9 cellular contexts compared by ENCODE assay signal in the genomic region with DNA sequence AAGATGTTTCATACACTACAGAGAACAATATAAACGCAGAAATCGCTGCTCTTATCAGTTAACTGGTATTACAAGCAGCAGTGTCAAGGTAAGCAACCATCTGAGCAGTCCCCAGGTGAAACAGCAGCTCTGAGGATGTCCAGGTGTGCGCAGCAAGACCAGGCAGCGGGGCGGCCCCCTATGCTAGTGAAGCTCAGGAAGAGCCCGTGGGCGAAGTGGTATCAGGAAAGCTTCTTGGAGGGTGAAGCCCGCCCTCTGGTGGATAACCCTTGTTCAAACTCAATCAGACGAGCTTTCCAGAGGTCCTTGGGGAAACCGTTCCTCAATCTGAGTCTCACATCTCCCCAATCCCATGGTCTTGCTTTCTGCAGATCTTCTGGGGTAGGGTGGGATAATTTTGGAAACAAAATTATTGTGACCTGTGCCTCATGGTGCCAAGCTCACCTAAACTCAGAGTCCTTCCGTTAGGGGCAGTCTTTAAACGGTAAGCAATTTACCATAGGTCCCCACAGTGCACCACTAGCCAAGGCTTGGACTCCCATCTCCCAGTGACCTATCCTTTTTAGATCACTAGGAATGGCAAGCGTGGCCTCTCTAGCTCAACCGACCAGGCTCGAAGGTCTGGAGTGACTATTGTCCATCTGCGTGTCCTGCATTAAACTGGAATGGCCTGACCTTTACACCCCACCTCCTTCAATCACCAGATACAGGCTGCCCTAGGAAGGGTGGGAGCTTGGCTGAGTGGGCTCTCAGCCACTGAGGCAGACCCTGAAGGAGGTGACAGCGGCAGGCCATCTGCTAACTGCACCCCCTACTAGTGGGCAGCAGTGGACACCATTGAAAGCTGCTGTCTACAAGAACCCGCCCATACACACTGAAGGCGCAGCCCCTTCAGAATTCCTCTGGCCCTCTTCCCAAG. TPM values are rescaled to one million over a fixed set of nuclear protein-coding genes. Genes with fewer than 3 reads are reported as not detected.
DNase-seq lines count a peak whose midpoint lies in the region; ATAC-seq lines count a peak whose summit lies in the region.
"Had no signal": no experiment of that assay in that cellular context is flagged by ENCODE, and none has a peak within 500 bp of the region (broad histone marks: within the 10 kb centered on the region; RNA-seq: fewer than 3 reads in every experiment).

No MANE protein-coding gene starts in this region.

- POLR2A ChIA-PET in naive thymus-derived CD4-positive, alpha-beta T cell (lab: Charles Lee), result interaction anchor here (1.2 to 2.6 kb wide), 6 partner anchors 16 to 42 kb away, joined by 7 to 17 read pairs (median 12); partner anchors contain the start of gene PDIK1L

- CTCF ChIA-PET in naive thymus-derived CD4-positive, alpha-beta T cell (lab: Charles Lee), result interaction anchor here (0.6 to 7.0 kb wide), 22 partner anchors 9 to 280 kb away, joined by 3 to 145 read pairs (median 4); partner anchors contain the start of genes CEP85 and PDIK1L

- intact Hi-C loops in naive thymus-derived CD4-positive, alpha-beta T cell (cut with micrococcal nuclease), result loop anchor here (1.0 to 2.0 kb wide), 8 partner anchors 19 to 250 kb away; partner anchors contain the start of gene PDIK1L (in 1 of the 2)

- peaks cover 0 to 8% (median 4%) of the 10 kb centered on the region in 7 donors for H3K4me1 Mint-ChIP-seq in naive thymus-derived CD4-positive, alpha-beta T cell

- ATAC-seq in esophagus mucosa (peak; percentile 80), GM21723 (IDR thresholded peaks at IDR 0.05; ENCODE audit: unreplicated experiment) (no peak)
- ATAC-seq in naive thymus-derived CD4-positive, alpha-beta T cell, result peak; percentile 99

- peak; percentile 90 for DNase-seq in DMS153 (lab: John Stamatoyannopoulos, UW)
- peak; percentile 60 for DNase-seq in KG1 (lab: John Stamatoyannopoulos, UW)
- peak; percentile 92 for DNase-seq in OCI-M1 (lab: John Stamatoyannopoulos, UW)
- peak; percentile 79 for DNase-seq in activated CD8-positive, alpha-beta memory T cell treated with anti-CD3 and anti-CD28 coated beads, Interleukin-2, amount 50 U/mL, for 48 hours
- DNase-seq in naive thymus-derived CD4-positive, alpha-beta T cell, result peak; percentile 52 to 77 (median 72)
- DNase-seq in stimulated activated CD8-positive, alpha-beta memory T cell treated with anti-CD3 and anti-CD28 coated beads, Interleukin-7, amount 100 ng/mL, for 48 hours (ENCODE audit: extremely low read depth in 1 of 2, low read depth in 1 of 2), result peak; percentile 40 to 42

- H3K36me3 Mint-ChIP-seq in naive thymus-derived CD4-positive, alpha-beta T cell, result no peaks in the 10 kb centered on the region
- H3K36me3 Mint-ChIP-seq: activated naive CD8-positive, alpha-beta T cell had no signal

- peak overlapping the region in 1 of 9 donors; percentile 19 for H3K27ac Mint-ChIP-seq in naive thymus-derived CD4-positive, alpha-beta T cell
- H3K27ac Mint-ChIP-seq: activated naive CD8-positive, alpha-beta T cell had no signal

- no peaks in the 10 kb centered on the region for H3K36me3 ChIP-seq in naive thymus-derived CD4-positive, alpha-beta T cell (ENCODE audit: control insufficient read depth in 2 of 3, insufficient read depth in 3 of 3, low read length in 3 of 3)

- H3K27me3 Mint-ChIP-seq in naive thymus-derived CD4-positive, alpha-beta T cell, result peaks cover 0 to 32% (median 0%) of the 10 kb centered on the region in 5 donors

- peak overlapping the region in 5 of 10 donors; percentile 15 to 66 (median 37) for H3K4me3 Mint-ChIP-seq in naive thymus-derived CD4-positive, alpha-beta T cell
- H3K4me3 Mint-ChIP-seq: activated naive CD8-positive, alpha-beta T cell had no signal

- H3K9me3 Mint-ChIP-seq in naive thymus-derived CD4-positive, alpha-beta T cell, result no peaks in the 10 kb centered on the region

- no peaks in the 10 kb centered on the region for H3K27me3 ChIP-seq in naive thymus-derived CD4-positive, alpha-beta T cell (ENCODE audit: control insufficient read depth in 2 of 2, insufficient read depth in 2 of 2, low read length in 2 of 2)

- no peaks in the 10 kb centered on the region for H3K4me1 ChIP-seq in naive thymus-derived CD4-positive, alpha-beta T cell (ENCODE audit: control insufficient read depth in 2 of 2, insufficient read depth in 2 of 2, low read length in 2 of 2)

- no peak overlapping the region for H3K27ac ChIP-seq in naive thymus-derived CD4-positive, alpha-beta T cell (ENCODE audit: low read depth, low read length)

- no peak overlapping the region for H3K4me3 ChIP-seq in naive thymus-derived CD4-positive, alpha-beta T cell (ENCODE audit: low read length)

- no peaks in the 10 kb centered on the region for H3K9me3 ChIP-seq in naive thymus-derived CD4-positive, alpha-beta T cell (ENCODE audit: control insufficient read depth in 2 of 3, low read length in 3 of 3)

RNA-seq across cellular contexts. Expression of gene FAM110D, which starts 13.6 kb away (rescaled TPM):
- 0.68 TPM for total RNA-seq in esophagus mucosa
- not detected for total RNA-seq in naive thymus-derived CD4-positive, alpha-beta T cell
- not detected for polyA plus RNA-seq in naive thymus-derived CD4-positive, alpha-beta T cell

RNA-seq across cellular contexts. Expression of gene C1orf232, which starts 23.5 kb away (rescaled TPM):
- total RNA-seq in esophagus mucosa, result not detected
- total RNA-seq in naive thymus-derived CD4-positive, alpha-beta T cell, result not detected
- polyA plus RNA-seq in naive thymus-derived CD4-positive, alpha-beta T cell, result not detected

RNA-seq across cellular contexts. Expression of gene ZNF593, which starts 24.4 kb away (rescaled TPM):
- 37.9 TPM for total RNA-seq in esophagus mucosa
- total RNA-seq in naive thymus-derived CD4-positive, alpha-beta T cell, result 10 to 100 TPM in 2 of 5 experiments, 1 to 10 TPM in 3; 7.8 to 36.3 (median 9.6) TPM
- 10 to 100 TPM; 22.2 to 25.3 TPM for polyA plus RNA-seq in naive thymus-derived CD4-positive, alpha-beta T cell

RNA-seq across cellular contexts. Expression of gene ZNF593OS, which starts 26.3 kb away (rescaled TPM):
- 0.16 TPM for total RNA-seq in esophagus mucosa
- total RNA-seq in naive thymus-derived CD4-positive, alpha-beta T cell, result not detected
- polyA plus RNA-seq in naive thymus-derived CD4-positive, alpha-beta T cell, result under 1 TPM in 1 of 2 donors, not detected in 1; 0.97 TPM

RNA-seq across cellular contexts. Expression of gene CNKSR1, which starts 32.0 kb away (rescaled TPM):
- total RNA-seq in esophagus mucosa, result 19.7 TPM
- total RNA-seq in naive thymus-derived CD4-positive, alpha-beta T cell, result 1 to 10 TPM; 2.4 to 7.5 (median 4.6) TPM
- 1 to 10 TPM in 1 of 2 donors, under 1 TPM in 1; 0.63 to 1.4 TPM for polyA plus RNA-seq in naive thymus-derived CD4-positive, alpha-beta T cell

Comparison
In these comparisons a context has a peak if more than half of its experiments do, and no peak if none do; other contexts are left out.
1. DNase-seq: peak in every context shown above with its lines; median percentile 92 in OCI-M1; 90 in DMS153; 79 in activated CD8-positive, alpha-beta memory T cell treated with anti-CD3 and anti-CD28 coated beads, Interleukin-2, amount 50 U/mL, for 48 hours; 72 in naive thymus-derived CD4-positive, alpha-beta T cell; 60 in KG1; 41 in stimulated activated CD8-positive, alpha-beta memory T cell treated with anti-CD3 and anti-CD28 coated beads, Interleukin-7, amount 100 ng/mL, for 48 hours.